ENCODE assay signal across 20 cellular contexts in the genomic region with DNA sequence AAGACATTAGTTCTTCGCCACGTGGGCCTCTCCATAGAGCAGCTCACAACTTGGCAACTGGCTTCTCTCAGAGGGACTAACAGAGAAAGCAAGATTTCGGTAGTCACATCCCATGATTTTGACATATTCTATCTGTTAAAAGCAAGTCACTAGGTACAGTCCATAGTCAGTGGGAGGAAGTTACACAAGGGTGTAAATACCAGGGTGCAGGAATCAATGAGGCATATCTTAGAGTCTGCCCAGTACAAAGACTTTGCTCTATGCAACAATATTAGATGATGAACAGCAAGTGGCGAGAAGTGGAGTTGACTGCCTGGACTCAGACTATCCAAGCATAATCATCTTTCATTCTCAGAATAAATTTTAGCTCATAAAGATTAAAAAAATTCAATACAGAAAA.
"Had no signal": no experiment of that assay in that cellular context is flagged by ENCODE, and none has a peak within 500 bp of the region (broad histone marks: within the 10 kb centered on the region; RNA-seq: fewer than 3 reads in every experiment).

No MANE protein-coding gene starts in this region.

- H2AFZ ChIP-seq: parathyroid adenoma had no signal

- H3K36me3 ChIP-seq: heart left ventricle, left ventricle myocardium inferior, lower lobe of right lung, prostate gland, sigmoid colon, suprapubic skin, thyroid gland had no signal

- H3K79me2 ChIP-seq: parathyroid adenoma had no signal

- H3K4me1 ChIP-seq: heart left ventricle, left ventricle myocardium inferior, lower lobe of right lung, parathyroid adenoma, prostate gland, sigmoid colon, suprapubic skin, thyroid gland had no signal

- DNase-seq: cortex of kidney; dorsolateral prefrontal cortex; effector CD8-positive, alpha-beta T cell; heart left ventricle; hippocampal formation; left ventricle myocardium inferior; lower lobe of right lung; midbrain; retina; sigmoid colon; stimulated activated CD4-positive, alpha-beta T cell treated with anti-CD3 and anti-CD28 coated beads, Interleukin-12 subunit alpha, Interleukin-12 subunit beta, amount 100 ng/mL, for 4 hours; stimulated activated naive CD4-positive, alpha-beta T cell treated with Interleukin-2 at 50 U/mL for 16 hours; thyroid gland had no signal

- ATAC-seq: heart left ventricle; lower lobe of right lung; natural killer cell treated with Interleukin-12 subunit alpha and Interleukin-12 subunit beta and Interleukin-15 and Interleukin-18, amount 100 ng/mL, for 72 hours had no signal

- H3K27me3 ChIP-seq: dorsolateral prefrontal cortex, heart left ventricle, sigmoid colon, suprapubic skin, thyroid gland had no signal

- H3K27ac ChIP-seq: dorsolateral prefrontal cortex, heart left ventricle, left ventricle myocardium inferior, lower lobe of right lung, parathyroid adenoma, prostate gland, sigmoid colon, skin epidermis, suprapubic skin, thyroid gland had no signal

- H3K9ac ChIP-seq: parathyroid adenoma had no signal

- FAIRE-seq: frontal cortex, urothelium cell line had no signal

- H3K4me3 ChIP-seq: dorsolateral prefrontal cortex, heart left ventricle, left ventricle myocardium inferior, lower lobe of right lung, prostate gland, sigmoid colon, skin epidermis, suprapubic skin, thyroid gland had no signal

- H3K9me3 ChIP-seq: heart left ventricle, left ventricle myocardium inferior, lower lobe of right lung, prostate gland, sigmoid colon, suprapubic skin, thyroid gland had no signal
